ENCODE assay signal across 9 cellular contexts in genomic region chr4:144575181-144575580, GRCh38.
DNase-seq lines count a peak whose midpoint lies in the region; ATAC-seq and TF ChIP-seq lines count a peak whose summit lies in the region.
"Had no signal": no experiment of that assay in that cellular context is flagged by ENCODE, and none has a peak within 500 bp of the region (broad histone marks: within the 10 kb centered on the region; RNA-seq: fewer than 3 reads in every experiment).

No MANE protein-coding gene starts in this region.

- H3K36me3 Mint-ChIP-seq in activated T-helper 2 cell treated with anti-CD3 and anti-CD28 coated beads, Interferon-gamma antibody, Interleukin-2, Interleukin-4, amounts not matched to agents 10 μg/mL and 5 μg/mL and 100 μg/mL, durations not matched to agents 14 hours and 24 hours and 36 hours (ENCODE audit: low read depth) = no peaks in the 10 kb centered on the region
- H3K36me3 Mint-ChIP-seq: activated naive CD8-positive, alpha-beta T cell had no signal

- TF ChIP-seq CTCF in AG09309 (IDR thresholded peaks at IDR 0.05; ENCODE audit: control insufficient read depth, insufficient read depth, low read depth, low read length, missing control alignments) = peak; percentile 14

- H3K27me3 Mint-ChIP-seq in activated T-helper 2 cell treated with anti-CD3 and anti-CD28 coated beads, Interferon-gamma antibody, Interleukin-2, Interleukin-4, amounts not matched to agents 10 μg/mL and 5 μg/mL and 100 μg/mL, durations not matched to agents 14 hours and 24 hours and 36 hours (ENCODE audit: low read depth) = no peaks in the 10 kb centered on the region
- H3K27me3 Mint-ChIP-seq: activated naive CD8-positive, alpha-beta T cell had no signal

- H3K9me3 Mint-ChIP-seq in activated T-helper 2 cell treated with anti-CD3 and anti-CD28 coated beads, Interferon-gamma antibody, Interleukin-2, Interleukin-4, amounts not matched to agents 10 μg/mL and 5 μg/mL and 100 μg/mL, durations not matched to agents 14 hours and 24 hours and 36 hours = no peaks in the 10 kb centered on the region

- H3K4me3 ChIP-seq in AG09309 (ENCODE audit: control insufficient read depth, low read depth, low read length) = no peak overlapping the region

- no peak overlapping the region for H3K4me3 Mint-ChIP-seq in activated T-helper 2 cell treated with anti-CD3 and anti-CD28 coated beads, Interferon-gamma antibody, Interleukin-2, Interleukin-4, amounts not matched to agents 10 μg/mL and 5 μg/mL and 100 μg/mL, durations not matched to agents 14 hours and 24 hours and 36 hours (ENCODE audit: low read depth)
- H3K4me3 Mint-ChIP-seq: activated naive CD8-positive, alpha-beta T cell had no signal

- DNase-seq in AG09309 (ENCODE audit: low read depth) = no peak
- peak; percentile 70 for DNase-seq in NCI-H524 treated with DMSO at 0.1 percent for 48 hours (lab: John Stamatoyannopoulos, UW)
- peak; percentile 75 for DNase-seq in globus pallidus (ENCODE audit: low spot score)
- DNase-seq in NK-92 treated with Interleukin-12 subunit alpha and Interleukin-12 subunit beta, amount 100 ng/mL, for 24 hours (lab: John Stamatoyannopoulos, UW) = no peak
- DNase-seq in SIG-M5 treated with dmso at 0.1 percent for 504 hours (lab: John Stamatoyannopoulos, UW; ENCODE audit: unreplicated experiment) = no peak
- no peak for DNase-seq in activated T-helper 2 cell treated with anti-CD3 and anti-CD28 coated beads, Interferon-gamma antibody, Interleukin-2, Interleukin-4, amounts not matched to agents 10 μg/mL and 5 μg/mL and 100 μg/mL, durations not matched to agents 14 hours and 24 hours and 36 hours (ENCODE audit: low spot score)

- ATAC-seq in GM21390 (IDR thresholded peaks at IDR 0.05; ENCODE audit: unreplicated experiment) = peak; percentile 53
- no peak for ATAC-seq in GM19351 (IDR thresholded peaks at IDR 0.05; ENCODE audit: unreplicated experiment)

- H3K27ac Mint-ChIP-seq in activated T-helper 2 cell treated with anti-CD3 and anti-CD28 coated beads, Interferon-gamma antibody, Interleukin-2, Interleukin-4, amounts not matched to agents 10 μg/mL and 5 μg/mL and 100 μg/mL, durations not matched to agents 14 hours and 24 hours and 36 hours = no peak overlapping the region
- H3K27ac Mint-ChIP-seq: activated naive CD8-positive, alpha-beta T cell had no signal

- intact Hi-C loops in activated T-helper 2 cell treated with anti-CD3 and anti-CD28 coated beads, Interferon-gamma antibody, Interleukin-2, Interleukin-4, amounts not matched to agents 10 μg/mL and 5 μg/mL and 100 μg/mL, durations not matched to agents 14 hours and 24 hours and 36 hours (cut with micrococcal nuclease) = no loop called here

- no peaks in the 10 kb centered on the region for H3K4me1 Mint-ChIP-seq in activated T-helper 2 cell treated with anti-CD3 and anti-CD28 coated beads, Interferon-gamma antibody, Interleukin-2, Interleukin-4, amounts not matched to agents 10 μg/mL and 5 μg/mL and 100 μg/mL, durations not matched to agents 14 hours and 24 hours and 36 hours (ENCODE audit: low read depth)

Comparison
In these comparisons a context has a peak if more than half of its experiments do, and no peak if none do; other contexts are left out.
1. DNase-seq: peak in NCI-H524 treated with DMSO at 0.1 percent for 48 hours (single experiment) and globus pallidus (single experiment); none in AG09309 (single experiment), NK-92 treated with Interleukin-12 subunit alpha and Interleukin-12 subunit beta, amount 100 ng/mL, for 24 hours (single experiment), SIG-M5 treated with dmso at 0.1 percent for 504 hours (single experiment) and activated T-helper 2 cell treated with anti-CD3 and anti-CD28 coated beads, Interferon-gamma antibody, Interleukin-2, Interleukin-4, amounts not matched to agents 10 μg/mL and 5 μg/mL and 100 μg/mL, durations not matched to agents 14 hours and 24 hours and 36 hours (single experiment).